8 cellular contexts compared by ENCODE assay signal in genomic region chr1:111738436-111739221, GRCh38. TPM values are rescaled to one million over a fixed set of nuclear protein-coding genes. Genes with fewer than 3 reads are reported as not detected.
DNase-seq lines count a peak whose midpoint lies in the region; ATAC-seq and TF ChIP-seq lines count a peak whose summit lies in the region.

No MANE protein-coding gene starts in this region.

- H3K36me3 Mint-ChIP-seq in Caco-2 (ENCODE audit: insufficient read depth, unreplicated experiment), result peaks cover 16% of the 10 kb centered on the region
- no peaks in the 10 kb centered on the region for H3K36me3 Mint-ChIP-seq in activated T-helper 17 cell treated with anti-CD3 and anti-CD28 coated beads, Interleukin-2, amount 50 U/mL, for 72 hours (ENCODE audit: low read depth)
- no peaks in the 10 kb centered on the region for H3K36me3 Mint-ChIP-seq in naive thymus-derived CD4-positive, alpha-beta T cell
- no peaks in the 10 kb centered on the region for H3K36me3 Mint-ChIP-seq in type B pancreatic cell

- POLR2A ChIA-PET in Caco-2 (lab: Charles Lee), result interaction anchor here (0.6 kb wide), 1 partner anchor 46 kb away, joined by 3 read pairs; no protein-coding TSS in a partner anchor
- POLR2A ChIA-PET in naive thymus-derived CD4-positive, alpha-beta T cell (lab: Charles Lee), result interaction anchor here (0.6 to 1.9 kb wide), 4 partner anchors 9 to 231 kb away, joined by 3 to 6 read pairs (median 4); no protein-coding TSS in a partner anchor

- H3K9me3 Mint-ChIP-seq in Caco-2 (ENCODE audit: unreplicated experiment), result no peaks in the 10 kb centered on the region
- H3K9me3 Mint-ChIP-seq in activated T-helper 17 cell treated with anti-CD3 and anti-CD28 coated beads, Interleukin-2, amount 50 U/mL, for 72 hours, result no peaks in the 10 kb centered on the region
- no peaks in the 10 kb centered on the region for H3K9me3 Mint-ChIP-seq in naive thymus-derived CD4-positive, alpha-beta T cell
- no peaks in the 10 kb centered on the region for H3K9me3 Mint-ChIP-seq in type B pancreatic cell

- CTCF ChIA-PET in Caco-2 (lab: Charles Lee), result interaction anchor here (0.6 to 1.7 kb wide), 6 partner anchors 9 to 257 kb away, joined by 3 to 6 read pairs (median 4); no protein-coding TSS in a partner anchor
- CTCF ChIA-PET in naive thymus-derived CD4-positive, alpha-beta T cell (lab: Charles Lee), result interaction anchor here (0.6 to 2.3 kb wide), 7 partner anchors 12 to 256 kb away, joined by 3 to 8 read pairs (median 3); no protein-coding TSS in a partner anchor

- H3K4me1 Mint-ChIP-seq in Caco-2 (ENCODE audit: low read depth, unreplicated experiment) (peaks cover 16% of the 10 kb centered on the region), type B pancreatic cell (ENCODE audit: unreplicated experiment) (peaks cover 18% of the 10 kb centered on the region)
- H3K4me1 Mint-ChIP-seq in activated T-helper 17 cell treated with anti-CD3 and anti-CD28 coated beads, Interleukin-2, amount 50 U/mL, for 72 hours, result peaks cover 6% of the 10 kb centered on the region
- H3K4me1 Mint-ChIP-seq in naive thymus-derived CD4-positive, alpha-beta T cell, result peaks cover 15 to 22% (median 18%) of the 10 kb centered on the region in 7 donors

- no peaks in the 10 kb centered on the region for H3K27me3 ChIP-seq in Caco-2 (replicated peaks; ENCODE audit: control insufficient read depth, insufficient read depth, low read length)
- H3K27me3 ChIP-seq in naive thymus-derived CD4-positive, alpha-beta T cell (ENCODE audit: control insufficient read depth in 2 of 2, insufficient read depth in 2 of 2, low read length in 2 of 2), result peaks cover 6 to 17% of the 10 kb centered on the region in 2 donors

- H3K27ac ChIP-seq in naive thymus-derived CD4-positive, alpha-beta T cell (ENCODE audit: low read depth, low read length), result no peak overlapping the region

- no peaks in the 10 kb centered on the region for H3K36me3 ChIP-seq in Caco-2 (ENCODE audit: control insufficient read depth, insufficient read depth, low read length)
- H3K36me3 ChIP-seq in naive thymus-derived CD4-positive, alpha-beta T cell (ENCODE audit: control insufficient read depth in 2 of 3, insufficient read depth in 3 of 3, low read length in 3 of 3), result no peaks in the 10 kb centered on the region

- intact Hi-C loops in Caco-2 (cut with micrococcal nuclease; ENCODE audit: unreplicated experiment), result loop anchor here (1.0 kb wide), 1 partner anchor 17 kb away; the partner anchor contains the start of gene DDX20
- intact Hi-C loops in naive thymus-derived CD4-positive, alpha-beta T cell (cut with micrococcal nuclease), result loop anchor here (1.0 to 5.0 kb wide), 7 partner anchors 9 to 536 kb away; partner anchors contain the start of genes DDX20 (in 2 of the 2), ATP5PB (in 1 of the 2), DENND2D (in 1 of the 2) and WDR77 (in 1 of the 2)

- no peak for TF ChIP-seq CTCF in Caco-2 (IDR thresholded peaks at IDR 0.05; ENCODE audit: insufficient read depth in 1 of 2, low read depth in 1 of 2, low read length in 1 of 2, severe bottlenecking in 1 of 2, unreplicated experiment in 1 of 2)
- no peak for TF ChIP-seq CTCF in type B pancreatic cell (conservative IDR thresholded peaks at IDR 0.05)

- H3K27me3 Mint-ChIP-seq in Caco-2 (ENCODE audit: insufficient read depth, unreplicated experiment), result no peaks in the 10 kb centered on the region
- peaks cover 7% of the 10 kb centered on the region for H3K27me3 Mint-ChIP-seq in activated T-helper 17 cell treated with anti-CD3 and anti-CD28 coated beads, Interleukin-2, amount 50 U/mL, for 72 hours
- H3K27me3 Mint-ChIP-seq in naive thymus-derived CD4-positive, alpha-beta T cell, result peaks cover 20 to 40% (median 30%) of the 10 kb centered on the region in 5 donors
- peaks cover 33% of the 10 kb centered on the region for H3K27me3 Mint-ChIP-seq in type B pancreatic cell

- ATAC-seq in GM19328 (IDR thresholded peaks at IDR 0.05; ENCODE audit: unreplicated experiment) (peak; percentile 45), HG03354 (IDR thresholded peaks at IDR 0.05; ENCODE audit: poor library complexity, severe bottlenecking, unreplicated experiment) (peak; percentile 49)
- ATAC-seq in activated T-helper 17 cell treated with anti-CD3 and anti-CD28 coated beads, Interleukin-2, amount 50 U/mL, for 72 hours (replicated peaks), result peak; percentile 70
- peak; percentile 50 for ATAC-seq in naive thymus-derived CD4-positive, alpha-beta T cell

- H3K9me3 ChIP-seq in Caco-2, result no peaks in the 10 kb centered on the region
- no peaks in the 10 kb centered on the region for H3K9me3 ChIP-seq in naive thymus-derived CD4-positive, alpha-beta T cell (ENCODE audit: control insufficient read depth in 2 of 3, low read length in 3 of 3)

- DNase-seq in Caco-2 (peak in 1 of 2 experiments; percentile 60), NCI-H774 (lab: John Stamatoyannopoulos, UW) (peak; percentile 65), fibroblast of peridontal ligament (ENCODE audit: extremely low read depth) (peak; percentile 73), type B pancreatic cell (ENCODE audit: extremely low spot score, unreplicated experiment) (no peak)
- DNase-seq in naive thymus-derived CD4-positive, alpha-beta T cell, result peak; percentile 10 to 67 (median 31)

- peaks cover 4% of the 10 kb centered on the region; the same call in 1 of the 2 replicates for H3K4me1 ChIP-seq in Caco-2
- H3K4me1 ChIP-seq in naive thymus-derived CD4-positive, alpha-beta T cell (ENCODE audit: control insufficient read depth in 2 of 2, insufficient read depth in 2 of 2, low read length in 2 of 2), result peaks cover 8 to 10% of the 10 kb centered on the region in 2 donors

- BruUV-seq in Caco-2 (replicated peaks; lab: Mats Ljungman, UMichigan), result no TSS peak

- H3K27ac Mint-ChIP-seq in Caco-2 (ENCODE audit: unreplicated experiment) (peak overlapping the region; percentile 90), type B pancreatic cell (peak overlapping the region; percentile 90)
- H3K27ac Mint-ChIP-seq in activated T-helper 17 cell treated with anti-CD3 and anti-CD28 coated beads, Interleukin-2, amount 50 U/mL, for 72 hours, result peak overlapping the region; percentile 76
- H3K27ac Mint-ChIP-seq in naive thymus-derived CD4-positive, alpha-beta T cell, result peak overlapping the region in 3 of 9 donors; percentile 54 to 71 (median 67)

- H3K4me3 Mint-ChIP-seq in Caco-2 (ENCODE audit: unreplicated experiment), result peak overlapping the region; percentile 79
- H3K4me3 Mint-ChIP-seq in activated T-helper 17 cell treated with anti-CD3 and anti-CD28 coated beads, Interleukin-2, amount 50 U/mL, for 72 hours, result peak overlapping the region; percentile 69
- peak overlapping the region; percentile 82 to 95 (median 88) for H3K4me3 Mint-ChIP-seq in naive thymus-derived CD4-positive, alpha-beta T cell
- peak overlapping the region; percentile 96 for H3K4me3 Mint-ChIP-seq in type B pancreatic cell

- peak overlapping the region; percentile 56 for H3K4me3 ChIP-seq in Caco-2 (ENCODE audit: low read depth, low read length)
- peak overlapping the region; percentile 75 for H3K4me3 ChIP-seq in naive thymus-derived CD4-positive, alpha-beta T cell (ENCODE audit: low read length)

RNA-seq across cellular contexts. Expression of gene INKA2, which starts 0.6 kb away (rescaled TPM):
- total RNA-seq in Caco-2 (2022), result 5.8 and 8.5 TPM in 2 replicates
- total RNA-seq in activated T-helper 17 cell treated with anti-CD3 and anti-CD28 coated beads, Interleukin-2, amount 50 U/mL, for 72 hours, result 1 to 10 TPM; 2.0 to 3.8 TPM
- total RNA-seq in naive thymus-derived CD4-positive, alpha-beta T cell, result 1 to 10 TPM in 2 of 5 experiments, under 1 TPM in 1, not detected in 2; 0.94 to 5.6 (median 2.3) TPM
- polyA plus RNA-seq in naive thymus-derived CD4-positive, alpha-beta T cell, result not detected
- 5.3 and 9.7 TPM in 2 replicates for total RNA-seq in type B pancreatic cell (ENCODE audit: low replicate concordance)

RNA-seq across cellular contexts. Expression of gene DDX20, which starts 17.1 kb away (rescaled TPM):
- total RNA-seq in Caco-2 (2022), result 10.4 and 11.6 TPM in 2 replicates
- 10 to 100 TPM in 1 of 2 donors, 1 to 10 TPM in 1; 9.0 to 22.5 TPM for total RNA-seq in activated T-helper 17 cell treated with anti-CD3 and anti-CD28 coated beads, Interleukin-2, amount 50 U/mL, for 72 hours
- 10 to 100 TPM; 12.7 to 27.0 (median 18.7) TPM for total RNA-seq in naive thymus-derived CD4-positive, alpha-beta T cell
- 10 to 100 TPM; 11.6 to 20.7 TPM for polyA plus RNA-seq in naive thymus-derived CD4-positive, alpha-beta T cell
- total RNA-seq in type B pancreatic cell (ENCODE audit: low replicate concordance), result 13.2 and 18.1 TPM in 2 replicates
